Comparison of ENCODE assay signal across 8 cellular contexts in genomic region chr22:41681616-41682015, GRCh38. TPM values are rescaled to one million over a fixed set of nuclear protein-coding genes. Genes with fewer than 3 reads are reported as not detected.
A peak's percentile ranks its signal among the peaks of the same experiment; 100 is the strongest.
DNase-seq lines count a peak whose midpoint lies in the region; ATAC-seq and TF ChIP-seq lines count a peak whose summit lies in the region.

No MANE protein-coding gene starts in this region.

- peak overlapping the region; percentile 64 to 78 (median 75) for H3K4me2 ChIP-seq in BLaER1 treated with 17β-estradiol and CSF1 and Interleukin-3, amounts not matched to agents 10 nM and 100 nM
- peak overlapping the region; percentile 58 for H3K4me2 ChIP-seq in OCI-LY1 (ENCODE audit: low read length)

- H3K4me3 ChIP-seq in BLaER1 treated with 17β-estradiol and CSF1 and Interleukin-3, amounts not matched to agents 10 nM and 100 nM = peak overlapping the region; percentile 59 to 78 (median 68)
- H3K4me3 ChIP-seq in OCI-LY1 (ENCODE audit: low read depth, low read length, poor library complexity, severe bottlenecking) = peak overlapping the region; percentile 79
- H3K4me3 ChIP-seq in choroid plexus epithelial cell (ENCODE audit: low read depth, low read length) = peak overlapping the region; percentile 80
- peak overlapping the region; percentile 42 for H3K4me3 ChIP-seq in mucosa of descending colon

- peak; percentile 37 for DNase-seq in choroid plexus epithelial cell (ENCODE audit: low read depth)
- no peak for DNase-seq in mucosa of descending colon
- no peak for DNase-seq in stimulated activated CD4-positive, alpha-beta T cell treated with anti-CD3 and anti-CD28 coated beads, Interleukin-15, amount 100 ng/mL, for 24 hours
- DNase-seq in Kasumi-1 (lab: John Stamatoyannopoulos, UW) = no peak

- peaks cover 39 to 85% (median 66%) of the 10 kb centered on the region in 11 experiments for H3K36me3 ChIP-seq in BLaER1 treated with 17β-estradiol and CSF1 and Interleukin-3, amounts not matched to agents 10 nM and 100 nM
- H3K36me3 ChIP-seq in OCI-LY1 (ENCODE audit: insufficient read depth, low read length) (peaks cover 62% of the 10 kb centered on the region), mucosa of descending colon (ENCODE audit: low read depth) (no peaks in the 10 kb centered on the region)

- no peaks in the 10 kb centered on the region for H3F3A ChIP-seq in OCI-LY1 (ENCODE audit: insufficient read depth, low read length)

- peaks cover 13 to 28% (median 21%) of the 10 kb centered on the region in 10 experiments; a peak in 18 of 20 replicates for H3K4me1 ChIP-seq in BLaER1 treated with 17β-estradiol and CSF1 and Interleukin-3, amounts not matched to agents 10 nM and 100 nM
- H3K4me1 ChIP-seq in OCI-LY1 (ENCODE audit: insufficient read depth, low read length, severe bottlenecking) (peaks cover 13% of the 10 kb centered on the region), mucosa of descending colon (ENCODE audit: low read depth) (peaks cover 4% of the 10 kb centered on the region)

- no peaks in the 10 kb centered on the region for H3K27me3 ChIP-seq in BLaER1 treated with 17β-estradiol and CSF1 and Interleukin-3, amounts not matched to agents 10 nM and 100 nM
- no peaks in the 10 kb centered on the region for H3K27me3 ChIP-seq in OCI-LY1 (ENCODE audit: insufficient read depth, low read length)

- H3K9ac ChIP-seq in BLaER1 treated with 17β-estradiol and CSF1 and Interleukin-3, amounts not matched to agents 10 nM and 100 nM = peak overlapping the region; percentile 49 to 83 (median 77)
- peak overlapping the region; percentile 69 for H3K9ac ChIP-seq in OCI-LY1 (ENCODE audit: low read length)

- H4K20me1 ChIP-seq in BLaER1 treated with 17β-estradiol and CSF1 and Interleukin-3, amounts not matched to agents 10 nM and 100 nM = peaks cover 28 to 100% (median 94%) of the 10 kb centered on the region in 11 experiments; a peak in 21 of 22 replicates
- H4K20me1 ChIP-seq in OCI-LY1 (ENCODE audit: insufficient read depth, low read length) = no peaks in the 10 kb centered on the region

- intact Hi-C loops in mucosa of descending colon (cut with DNase I, micrococcal nuclease) = no loop called here

- no peaks in the 10 kb centered on the region for H3K9me2 ChIP-seq in OCI-LY1 (ENCODE audit: low read depth, low read length)

- H3K9me3 ChIP-seq in BLaER1 treated with 17β-estradiol and CSF1 and Interleukin-3, amounts not matched to agents 10 nM and 100 nM (replicated peaks in 1 of 11) = peaks cover 0 to 8% (median 0%) of the 10 kb centered on the region in 11 experiments; a peak in 2 of 22 replicates
- H3K9me3 ChIP-seq in OCI-LY1 (ENCODE audit: low read length) = no peaks in the 10 kb centered on the region
- H3K9me3 ChIP-seq in mucosa of descending colon = no peaks in the 10 kb centered on the region

- H2AFZ ChIP-seq in OCI-LY1 (ENCODE audit: low read length) = no peak overlapping the region

- H3K27ac ChIP-seq in BLaER1 treated with 17β-estradiol and CSF1 and Interleukin-3, amounts not matched to agents 10 nM and 100 nM = peak overlapping the region; percentile 39 to 79 (median 69); a peak in 20 of 22 replicates
- H3K27ac ChIP-seq in OCI-LY1 (ENCODE audit: low read depth, low read length, poor library complexity, severe bottlenecking) = no peak overlapping the region

- no peak for TF ChIP-seq CTCF in OCI-LY1 (IDR thresholded peaks at IDR 0.05; ENCODE audit: low read length)
- TF ChIP-seq CTCF in choroid plexus epithelial cell (conservative IDR thresholded peaks at IDR 0.05; ENCODE audit: low read depth, low read length) = no peak
- no peak for TF ChIP-seq CTCF in mucosa of descending colon (IDR thresholded peaks at IDR 0.05)

- peaks cover 70% of the 10 kb centered on the region for H3K79me2 ChIP-seq in OCI-LY1 (ENCODE audit: insufficient read depth, low read length)

- ATAC-seq in mucosa of descending colon (peak; percentile 45), GM21619 (IDR thresholded peaks at IDR 0.05; ENCODE audit: unreplicated experiment) (no peak), HG02798 (IDR thresholded peaks at IDR 0.05; ENCODE audit: poor library complexity, unreplicated experiment) (no peak)

RNA-seq across cellular contexts. Expression of gene SNU13, which starts 7.1 kb away (rescaled TPM):
- total RNA-seq in mucosa of descending colon = 10 to 100 TPM; 92.4 to 98.1 (median 97.9) TPM

RNA-seq across cellular contexts. Expression of gene MEI1, which starts 17.7 kb away (rescaled TPM):
- total RNA-seq in mucosa of descending colon = 1 to 10 TPM; 1.4 to 6.4 (median 1.8) TPM
